In the genomic region with DNA sequence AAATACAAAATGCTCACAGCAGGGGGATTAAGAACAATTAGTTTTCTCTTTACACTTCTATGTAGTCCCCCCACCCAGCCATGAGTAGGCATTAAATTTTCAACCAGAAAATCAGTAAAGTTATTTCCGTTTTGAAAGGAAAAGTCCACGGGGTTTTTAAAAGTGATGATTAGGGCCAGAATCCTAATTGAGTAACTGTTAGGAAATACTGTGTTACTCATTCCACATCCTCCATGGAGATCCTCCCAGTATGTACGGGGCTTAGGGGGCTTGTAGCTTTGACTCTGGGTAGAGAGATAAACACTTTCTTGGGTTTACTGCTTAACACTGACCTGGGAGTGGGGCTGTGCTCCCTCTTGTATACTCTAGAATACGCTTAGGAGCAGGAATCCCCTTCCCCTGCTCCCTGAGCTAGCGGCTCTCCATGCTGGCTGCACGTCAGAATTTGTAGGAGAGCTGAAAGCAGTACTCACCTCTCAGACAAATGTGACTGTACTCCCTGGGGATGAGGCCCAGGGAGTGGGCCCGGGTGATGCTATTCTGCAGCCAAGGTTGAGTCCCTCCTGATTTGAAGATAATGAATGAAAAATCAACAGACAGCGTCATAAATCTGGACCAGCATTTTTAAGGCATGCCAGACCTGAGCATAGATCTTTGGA, we compare ENCODE assay signal across 26 cellular contexts.
DNase-seq lines count a peak whose midpoint lies in the region; ATAC-seq and TF ChIP-seq lines count a peak whose summit lies in the region.
"Had no signal": no experiment of that assay in that cellular context is flagged by ENCODE, and none has a peak within 500 bp of the region (broad histone marks: within the 10 kb centered on the region; RNA-seq: fewer than 3 reads in every experiment).

No MANE protein-coding gene starts in this region.

- H3K9me1 ChIP-seq in IMR-90 (ENCODE audit: insufficient read depth, low read length): no peaks in the 10 kb centered on the region

- no peak overlapping the region for H3K14ac ChIP-seq in IMR-90 (replicated peaks; ENCODE audit: low read depth, low read length)

- H2AK9ac ChIP-seq in IMR-90 (replicated peaks; ENCODE audit: low read depth, low read length, poor library complexity): peak overlapping the region; percentile 50

- no peaks in the 10 kb centered on the region for H3K79me2 ChIP-seq in mesendoderm (ENCODE audit: control insufficient read depth, insufficient read depth, low read length)

- H2BK15ac ChIP-seq in IMR-90 (ENCODE audit: low read depth, low read length): no peak overlapping the region
- H2BK15ac ChIP-seq in mesendoderm (replicated peaks; ENCODE audit: low read depth): no peak overlapping the region

- peak; percentile 44 for DNase-seq in AG08395 (ENCODE audit: low spot score)
- DNase-seq in IMR-90: no peak
- DNase-seq in esophagus muscularis mucosa (ENCODE audit: extremely low spot score): peak; percentile 90
- no peak for DNase-seq in mesothelial cell of epicardium (ENCODE audit: low spot score in 2 of 2, unreplicated experiment in 2 of 2)
- no peak for DNase-seq in mesendoderm
- DNase-seq in AG08396 (ENCODE audit: low spot score): no peak
- no peak for DNase-seq in CD4-positive, alpha-beta memory T cell
- DNase-seq: activated CD4-positive, alpha-beta memory T cell treated with anti-CD3 and anti-CD28 coated beads, Interleukin-2, amount 10 ng/mL, durations not matched to agents 7 days and 5 days; activated CD4-positive, CD25-positive, alpha-beta regulatory T cell; activated gamma-delta T cell; activated T-cell treated with anti-CD3 and anti-CD28 coated beads for 4 hours; adrenal gland; central memory CD4-positive, alpha-beta T cell; gastrocnemius medialis; HCEC 1CT; NCI-H1436 treated with DMSO at 0.1 percent for 48 hours; NCI-H2171 treated with DMSO at 0.1 percent for 48 hours; nephron progenitor cell; posterior cingulate gyrus; stimulated activated CD4-positive, alpha-beta T cell treated with anti-CD3 and anti-CD28 coated beads, Interleukin-4, amount 100 ng/mL, for 1 hour; tibial artery had no signal

- H3K9me3 ChIP-seq in IMR-90 (ENCODE audit: control insufficient read depth, insufficient read depth, low read length) (peaks cover 3% of the 10 kb centered on the region), esophagus muscularis mucosa (no peaks in the 10 kb centered on the region)
- H3K9me3 ChIP-seq in CD4-positive, alpha-beta memory T cell (ENCODE audit: control insufficient read depth in 1 of 2, low read length in 2 of 2): no peaks in the 10 kb centered on the region
- H3K9me3 ChIP-seq: adrenal gland, gastrocnemius medialis, SJSA1 had no signal

- POLR2A ChIA-PET in IMR-90 (lab: Charles Lee; ENCODE audit: unreplicated experiment): no interaction called here
- POLR2A ChIA-PET in CD4-positive, alpha-beta memory T cell (lab: Charles Lee; ENCODE audit: partially characterized antibody): no interaction called here

- H3K4me3 ChIP-seq in IMR-90 (ENCODE audit: insufficient read depth, low read depth, low read length): no peak overlapping the region
- H3K4me3 ChIP-seq in esophagus muscularis mucosa: no peak overlapping the region
- H3K4me3 ChIP-seq in mesendoderm (ENCODE audit: low read length): no peak overlapping the region
- H3K4me3 ChIP-seq in CD4-positive, alpha-beta memory T cell (ENCODE audit: low read length in 2 of 2): no peak overlapping the region
- H3K4me3 ChIP-seq: adrenal gland, gastrocnemius medialis, SJSA1, skin epidermis, tibial artery had no signal

- H3K79me1 ChIP-seq in IMR-90 (ENCODE audit: low read depth in 1 of 2, low read length in 2 of 2): no peaks in the 10 kb centered on the region
- H3K79me1 ChIP-seq in mesendoderm (ENCODE audit: low read length): no peaks in the 10 kb centered on the region

- WGBS in IMR-90 (ENCODE audit: extremely low coverage in 2 of 2, insufficient read length in 1 of 2), 2 experiments: no CpG with 5 or more reads among the region's 8 CpGs
- 73% methylated on average over 6 of the region's 8 CpGs for WGBS in esophagus muscularis mucosa
- no CpG with 5 or more reads among the region's 8 CpGs for WGBS in mesendoderm (ENCODE audit: extremely low coverage, insufficient coverage, low lambda C conversion rate)

- no peaks in the 10 kb centered on the region for H3K36me3 ChIP-seq in IMR-90 (ENCODE audit: control insufficient read depth, insufficient read depth, low read length)
- H3K36me3 ChIP-seq in esophagus muscularis mucosa: no peaks in the 10 kb centered on the region
- H3K36me3 ChIP-seq in mesendoderm (ENCODE audit: control insufficient read depth, insufficient read depth, low read length): no peaks in the 10 kb centered on the region
- H3K36me3 ChIP-seq in CD4-positive, alpha-beta memory T cell (ENCODE audit: insufficient read depth, low read length): no peaks in the 10 kb centered on the region
- H3K36me3 ChIP-seq: adrenal gland, gastrocnemius medialis, SJSA1, tibial artery had no signal

- no peak for TF ChIP-seq RAD21 in IMR-90 (IDR thresholded peaks at IDR 0.05; ENCODE audit: low read length)

- no peak overlapping the region for H2BK20ac ChIP-seq in IMR-90 (ENCODE audit: low read depth, low read length)

- no peaks in the 10 kb centered on the region for H3K27me3 ChIP-seq in IMR-90 (ENCODE audit: control insufficient read depth, insufficient read depth, low read length)
- H3K27me3 ChIP-seq in esophagus muscularis mucosa: no peaks in the 10 kb centered on the region
- no peaks in the 10 kb centered on the region for H3K27me3 ChIP-seq in mesendoderm (ENCODE audit: insufficient read depth, low read length, poor library complexity)
- no peaks in the 10 kb centered on the region for H3K27me3 ChIP-seq in CD4-positive, alpha-beta memory T cell (ENCODE audit: insufficient read depth, low read length)
- H3K27me3 ChIP-seq: adrenal gland, gastrocnemius medialis, SJSA1 had no signal

- intact Hi-C loops in IMR-90 (cut with micrococcal nuclease): no loop called here
- intact Hi-C loops in esophagus muscularis mucosa (cut with DNase I): no loop called here
- intact Hi-C loops in CD4-positive, alpha-beta memory T cell (cut with micrococcal nuclease): no loop called here

- BruUV-seq in IMR-90 (replicated peaks; lab: Mats Ljungman, UMichigan): no TSS peak

- H3K56ac ChIP-seq in IMR-90 (ENCODE audit: extremely low read depth, insufficient read depth, low read length): no peak overlapping the region
- H3K56ac ChIP-seq in mesendoderm (ENCODE audit: low read length): no peak overlapping the region

- no peak overlapping the region for H3K27ac ChIP-seq in IMR-90 (ENCODE audit: insufficient read depth, low read length)
- H3K27ac ChIP-seq in esophagus muscularis mucosa (replicated peaks in 1 of 4): peak overlapping the region in 1 of 4 donors; percentile 37
- H3K27ac ChIP-seq in mesendoderm (ENCODE audit: low read depth, low read length): no peak overlapping the region
- H3K27ac ChIP-seq in CD4-positive, alpha-beta memory T cell (ENCODE audit: low read depth, low read length): no peak overlapping the region
- H3K27ac ChIP-seq: epithelial cell of prostate, gastrocnemius medialis, SJSA1, skin epidermis, tibial artery had no signal

- peak overlapping the region; percentile 24 for H3K27ac Mint-ChIP-seq in mesothelial cell of epicardium
- H3K27ac Mint-ChIP-seq in CD4-positive, alpha-beta memory T cell: no peak overlapping the region
- H3K27ac Mint-ChIP-seq: activated CD4-positive, alpha-beta memory T cell treated with anti-CD3 and anti-CD28 coated beads, Interleukin-2, amount 10 ng/mL, durations not matched to agents 7 days and 5 days; stimulated activated naive CD8-positive, alpha-beta T cell treated with anti-CD3 and anti-CD28 coated beads, Interleukin-15, Interleukin-2, amounts not matched to agents 100 ng/mL and 50 ng/mL, for 24 hours had no signal

- H3K9me3 Mint-ChIP-seq in mesothelial cell of epicardium: no peaks in the 10 kb centered on the region
- no peaks in the 10 kb centered on the region for H3K9me3 Mint-ChIP-seq in CD4-positive, alpha-beta memory T cell
- H3K9me3 Mint-ChIP-seq: activated CD4-positive, alpha-beta memory T cell treated with anti-CD3 and anti-CD28 coated beads, Interleukin-2, amount 10 ng/mL, durations not matched to agents 7 days and 5 days; stimulated activated naive CD8-positive, alpha-beta T cell treated with anti-CD3 and anti-CD28 coated beads, Interleukin-15, Interleukin-2, amounts not matched to agents 100 ng/mL and 50 ng/mL, for 24 hours had no signal

- TF ChIP-seq EP300 in esophagus muscularis mucosa (IDR thresholded peaks at IDR 0.05): no peak

- TF ChIP-seq CTCF in IMR-90 (conservative IDR thresholded peaks at IDR 0.05; ENCODE audit: low read depth, low read length) (no peak), esophagus muscularis mucosa (IDR thresholded peaks at IDR 0.05) (no peak), mesothelial cell of epicardium (IDR thresholded peaks at IDR 0.05; ENCODE audit: unreplicated experiment) (peak; percentile 14)

- H4K5ac ChIP-seq in IMR-90 (ENCODE audit: low read depth, low read length) (no peak overlapping the region), mesendoderm (ENCODE audit: low read length) (no peak overlapping the region)

- ATAC-seq in IMR-90 (ENCODE audit: low read depth): no peak
- ATAC-seq in HG03045 (IDR thresholded peaks at IDR 0.05; ENCODE audit: unreplicated experiment): no peak
- ATAC-seq: gastrocnemius medialis had no signal

- H3K23ac ChIP-seq in IMR-90 (ENCODE audit: low read depth, low read length): no peak overlapping the region
- no peak overlapping the region for H3K23ac ChIP-seq in mesendoderm (ENCODE audit: low read length)

- H3K4me1 ChIP-seq in IMR-90 (ENCODE audit: control insufficient read depth, insufficient read depth, low read length) (no peaks in the 10 kb centered on the region), esophagus muscularis mucosa (peaks cover 0 to 10% (median 0%) of the 10 kb centered on the region in 4 donors), mesendoderm (ENCODE audit: control insufficient read depth, low read depth, low read length) (no peaks in the 10 kb centered on the region)
- no peaks in the 10 kb centered on the region for H3K4me1 ChIP-seq in CD4-positive, alpha-beta memory T cell (ENCODE audit: insufficient read depth, low read length)
- H3K4me1 ChIP-seq: adrenal gland, SJSA1, tibial artery had no signal

- H3K4me2 ChIP-seq in IMR-90 (ENCODE audit: low read depth, low read length): no peak overlapping the region
- H3K4me2 ChIP-seq in mesendoderm (ENCODE audit: low read length): no peak overlapping the region

- TF ChIP-seq POLR2A in IMR-90 (IDR thresholded peaks at IDR 0.05; ENCODE audit: low read depth, low read length): no peak
- no peak for TF ChIP-seq POLR2A in esophagus muscularis mucosa (IDR thresholded peaks at IDR 0.05; ENCODE audit: low read depth)

- H2BK120ac ChIP-seq in IMR-90 (ENCODE audit: low read depth, low read length) (no peak overlapping the region), mesendoderm (ENCODE audit: low read depth, low read length) (no peak overlapping the region)

- in situ Hi-C loops in IMR-90 (cut with MboI; ENCODE audit: low sequenced_read_pairs): loop anchor here (5.0 kb wide), 1 partner anchor 1844 kb away; a partner anchor contains a TSS

- H3K4ac ChIP-seq in IMR-90 (ENCODE audit: low read depth, low read length): no peak overlapping the region
- H3K4ac ChIP-seq in mesendoderm (ENCODE audit: low read depth, low read length): no peak overlapping the region

- H3K18ac ChIP-seq in IMR-90 (ENCODE audit: low read depth, low read length) (no peak overlapping the region), mesendoderm (ENCODE audit: low read length) (no peak overlapping the region)

- no peaks in the 10 kb centered on the region for H4K20me1 ChIP-seq in IMR-90 (ENCODE audit: insufficient read depth, low read length)

- no peak overlapping the region for H3K4me3 Mint-ChIP-seq in mesothelial cell of epicardium
- no peak overlapping the region for H3K4me3 Mint-ChIP-seq in CD4-positive, alpha-beta memory T cell
- H3K4me3 Mint-ChIP-seq: activated CD4-positive, alpha-beta memory T cell treated with anti-CD3 and anti-CD28 coated beads, Interleukin-2, amount 10 ng/mL, durations not matched to agents 7 days and 5 days; nephron progenitor cell; stimulated activated naive CD8-positive, alpha-beta T cell treated with anti-CD3 and anti-CD28 coated beads, Interleukin-15, Interleukin-2, amounts not matched to agents 100 ng/mL and 50 ng/mL, for 24 hours had no signal

- H2AK5ac ChIP-seq in IMR-90 (ENCODE audit: low read depth, low read length) (no peak overlapping the region), mesendoderm (ENCODE audit: low read length) (no peak overlapping the region)

- H4K8ac ChIP-seq in IMR-90 (ENCODE audit: low read depth in 2 of 2, low read length in 2 of 2) (no peak overlapping the region), mesendoderm (ENCODE audit: low read depth, low read length) (no peak overlapping the region)

- no peaks in the 10 kb centered on the region for H3K36me3 Mint-ChIP-seq in mesothelial cell of epicardium
- H3K36me3 Mint-ChIP-seq in CD4-positive, alpha-beta memory T cell: no peaks in the 10 kb centered on the region

- no peak overlapping the region for H4K91ac ChIP-seq in IMR-90 (ENCODE audit: insufficient read depth, low read depth, low read length)

- H3K4me1 Mint-ChIP-seq in mesothelial cell of epicardium: peaks cover 25% of the 10 kb centered on the region
- no peaks in the 10 kb centered on the region for H3K4me1 Mint-ChIP-seq in CD4-positive, alpha-beta memory T cell
- H3K4me1 Mint-ChIP-seq: activated CD4-positive, alpha-beta memory T cell treated with anti-CD3 and anti-CD28 coated beads, Interleukin-2, amount 10 ng/mL, durations not matched to agents 7 days and 5 days had no signal

- H2BK5ac ChIP-seq in IMR-90 (ENCODE audit: low read depth, low read length, poor library complexity, severe bottlenecking): no peak overlapping the region
- H2BK5ac ChIP-seq in mesendoderm (ENCODE audit: low read length): no peak overlapping the region

- no peak overlapping the region for H2AFZ ChIP-seq in IMR-90 (replicated peaks; ENCODE audit: low read length, poor library complexity)

- peaks cover 4% of the 10 kb centered on the region for H3K27me3 Mint-ChIP-seq in mesothelial cell of epicardium (ENCODE audit: low read depth)
- H3K27me3 Mint-ChIP-seq in CD4-positive, alpha-beta memory T cell: peaks cover 11 to 20% of the 10 kb centered on the region in 2 donors

- H3K9ac ChIP-seq in IMR-90 (ENCODE audit: low read depth, low read length) (no peak overlapping the region), mesendoderm (ENCODE audit: low read length) (no peak overlapping the region)

- dilution Hi-C loops in IMR-90 (cut with HindIII; ENCODE audit: low sequenced_read_pairs, unreplicated experiment): no loop called here

- CTCF ChIA-PET in IMR-90 (lab: Yijun Ruan, JAX): no interaction called here
- CTCF ChIA-PET in CD4-positive, alpha-beta memory T cell (lab: Charles Lee; ENCODE audit: partially characterized antibody): no interaction called here

Comparison
In these comparisons a context has a peak if more than half of its experiments do, and no peak if none do; other contexts are left out.
1. DNase-seq: peak in AG08395 (single experiment) and esophagus muscularis mucosa (single experiment); none in IMR-90 (single experiment), mesothelial cell of epicardium (0 of 2), mesendoderm (single experiment), AG08396 (single experiment) and CD4-positive, alpha-beta memory T cell (0 of 5).